ENCODE assay signal across 23 cellular contexts in the genomic region with DNA sequence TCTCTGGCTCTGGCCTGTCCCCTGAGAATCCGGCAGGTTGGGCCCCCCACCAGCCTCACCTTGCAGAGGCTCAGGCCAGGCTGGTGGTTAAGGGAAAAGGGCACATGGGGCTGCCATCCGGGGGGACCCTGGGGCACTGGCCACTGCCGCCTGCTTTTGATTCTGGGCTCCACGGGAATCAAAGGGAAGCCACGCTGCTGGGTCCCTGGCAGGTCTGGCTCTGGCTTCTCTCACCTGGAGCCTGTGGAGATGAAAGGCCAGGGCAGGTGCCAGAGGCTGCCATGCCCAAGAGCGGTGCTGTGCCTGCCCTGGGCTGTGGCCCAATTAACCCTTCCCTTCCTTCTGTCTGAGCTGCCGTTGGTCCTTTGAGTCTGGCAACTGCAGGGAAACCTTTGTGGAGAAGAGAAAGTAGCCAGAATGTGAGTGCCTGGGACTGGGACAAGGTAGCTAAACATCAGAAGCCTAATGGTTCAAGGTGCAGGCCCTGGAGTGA. TPM values are rescaled to one million over a fixed set of nuclear protein-coding genes. Genes with fewer than 3 reads are reported as not detected.
"Had no signal": no experiment of that assay in that cellular context is flagged by ENCODE, and none has a peak within 500 bp of the region (broad histone marks: within the 10 kb centered on the region; RNA-seq: fewer than 3 reads in every experiment).

No MANE protein-coding gene starts in this region.

- H3K27ac ChIP-seq: coronary artery, left lung, prostate gland, vagina, WERI-Rb-1 had no signal

- DNase-seq: activated CD4-positive, alpha-beta T cell treated with anti-CD3 and anti-CD28 coated beads for 1 hour; activated CD8-positive, alpha-beta memory T cell treated with anti-CD3 and anti-CD28 coated beads for 24 hours; activated CD8-positive, alpha-beta memory T cell treated with anti-CD3 and anti-CD28 coated beads, Interleukin-2, amount 50 U/mL, for 48 hours; activated effector memory CD4-positive, alpha-beta T cell treated with anti-CD3 and anti-CD28 coated beads, Interleukin-2, amount 50 U/mL, for 16 hours; activated naive CD4-positive, alpha-beta T cell treated with anti-CD3 and anti-CD28 coated beads, Interleukin-2, amount 50 U/mL, for 16 hours; activated T-cell treated with anti-CD3 and anti-CD28 coated beads, Interleukin-2, amount 50 U/mL, for 48 hours; aorta; head of caudate nucleus; left lung; nephron progenitor cell; small intestine; stimulated activated CD4-positive, alpha-beta T cell treated with anti-CD3 and anti-CD28 coated beads, Interleukin-15, amount 100 ng/mL, for 24 hours; stimulated activated CD4-positive, alpha-beta T cell treated with anti-CD3 and anti-CD28 coated beads, Interleukin-2, amount 100 ng/mL, for 48 hours; stimulated activated naive CD8-positive, alpha-beta T cell treated with anti-CD3 and anti-CD28 coated beads, Interleukin-15, amount 100 ng/mL, for 72 hours; trophoblast cell; WERI-Rb-1 had no signal

- H3K4me3 ChIP-seq: coronary artery, left lung, prostate gland, vagina had no signal

- H3K4me3 Mint-ChIP-seq: central memory CD8-positive, alpha-beta T cell; mesothelial cell of epicardium; nephron progenitor cell; stimulated activated naive CD8-positive, alpha-beta T cell treated with anti-CD3 and anti-CD28 coated beads, Interleukin-15, amount 100 ng/mL, for 72 hours had no signal

- H3K36me3 ChIP-seq: left lung, prostate gland, vagina, WERI-Rb-1 had no signal

- H3K36me3 Mint-ChIP-seq: mesothelial cell of epicardium had no signal

- H3K9me3 ChIP-seq: left lung, prostate gland, vagina had no signal

- H3K27ac Mint-ChIP-seq: mesothelial cell of epicardium; nephron progenitor cell; stimulated activated naive CD8-positive, alpha-beta T cell treated with anti-CD3 and anti-CD28 coated beads, Interleukin-15, amount 100 ng/mL, for 72 hours had no signal

- ATAC-seq: left lung; right cardiac atrium; stimulated activated naive CD8-positive, alpha-beta T cell treated with anti-CD3 and anti-CD28 coated beads, Interleukin-15, amount 100 ng/mL, for 72 hours had no signal

- H3K9me3 Mint-ChIP-seq: central memory CD8-positive, alpha-beta T cell; mesothelial cell of epicardium; nephron progenitor cell; stimulated activated naive CD8-positive, alpha-beta T cell treated with anti-CD3 and anti-CD28 coated beads, Interleukin-15, amount 100 ng/mL, for 72 hours had no signal

- H3K4me1 ChIP-seq: left lung, prostate gland had no signal

- H3K4me1 Mint-ChIP-seq: central memory CD8-positive, alpha-beta T cell; mesothelial cell of epicardium; nephron progenitor cell; stimulated activated naive CD8-positive, alpha-beta T cell treated with anti-CD3 and anti-CD28 coated beads, Interleukin-15, amount 100 ng/mL, for 72 hours had no signal

RNA-seq across cellular contexts. Expression of a gene that starts 9.4 kb away (rescaled TPM):
- total RNA-seq: aorta, kidney epithelial cell had no signal
- polyA plus RNA-seq: aorta had no signal
